In the genomic region with DNA sequence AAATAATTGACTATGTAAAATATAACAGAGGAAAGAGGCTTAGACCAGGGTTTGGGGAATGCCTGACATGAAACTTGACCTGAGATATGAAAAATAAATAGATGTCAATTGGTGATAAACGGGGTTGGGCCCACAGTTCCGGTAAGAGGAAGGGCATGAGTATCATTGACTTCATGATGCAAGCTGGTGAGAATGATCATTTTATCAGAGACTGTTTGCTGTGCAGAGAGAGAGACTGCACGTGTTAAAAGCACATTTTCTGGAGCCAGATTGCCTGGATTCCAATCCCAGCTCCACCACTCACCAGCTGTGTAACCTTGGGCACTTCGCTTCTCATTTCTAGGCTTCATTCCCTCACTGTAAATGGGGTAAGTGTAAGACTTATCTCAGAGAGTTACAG, we compare ENCODE assay signal across 23 cellular contexts.
DNase-seq lines count a peak whose midpoint lies in the region; ATAC-seq, FAIRE-seq and TF ChIP-seq lines count a peak whose summit lies in the region.
"Had no signal": no experiment of that assay in that cellular context is flagged by ENCODE, and none has a peak within 500 bp of the region (broad histone marks: within the 10 kb centered on the region; RNA-seq: fewer than 3 reads in every experiment).

No MANE protein-coding gene starts in this region.

- H3K36me3 ChIP-seq in endothelial cell of umbilical vein (ENCODE audit: control insufficient read depth in 2 of 2, extremely low read depth in 1 of 2, insufficient read depth in 2 of 2, low read length in 2 of 2) = no peaks in the 10 kb centered on the region
- H3K36me3 ChIP-seq: esophagus squamous epithelium, heart right ventricle, left ventricle myocardium inferior, neural progenitor cell, SJCRH30, thoracic aorta had no signal

- H3K79me2 ChIP-seq in endothelial cell of umbilical vein (ENCODE audit: control insufficient read depth, insufficient read depth, low read length) = no peaks in the 10 kb centered on the region

- peak overlapping the region; percentile 90 for H2AFZ ChIP-seq in endothelial cell of umbilical vein (ENCODE audit: low read depth, low read length)
- H2AFZ ChIP-seq: neural progenitor cell had no signal

- TF ChIP-seq CTCF in endothelial cell of umbilical vein (IDR thresholded peaks at IDR 0.05; ENCODE audit: extremely low read depth in 1 of 2, insufficient read depth in 1 of 2, low read depth in 1 of 2, low read length in 2 of 2) = no peak

- BruUV-seq in endothelial cell of umbilical vein (replicated peaks; lab: Mats Ljungman, UMichigan) = no TSS peak

- H3K4me3 ChIP-seq in endothelial cell of umbilical vein (replicated peaks in 1 of 3; ENCODE audit: insufficient read depth in 1 of 3, low read depth in 1 of 3, low read length in 3 of 3) = no peak overlapping the region
- H3K4me3 ChIP-seq: esophagus squamous epithelium, heart right ventricle, left ventricle myocardium inferior, mucosa of descending colon, neural progenitor cell, SJCRH30, skin epidermis, thoracic aorta had no signal

- no peaks in the 10 kb centered on the region for H3K27me3 ChIP-seq in endothelial cell of umbilical vein (ENCODE audit: control insufficient read depth in 2 of 2, insufficient read depth in 2 of 2, low read length in 2 of 2)
- H3K27me3 ChIP-seq: esophagus squamous epithelium, heart right ventricle, neural progenitor cell, SJCRH30 had no signal

- dilution Hi-C loops in endothelial cell of umbilical vein (cut with MboI; ENCODE audit: extremely low pct_ligation_motif_present, low sequenced_read_pairs) = no loop called here

- CTCF ChIA-PET in endothelial cell of umbilical vein (lab: Charles Lee) = interaction anchor here (0.6 to 1.1 kb wide), 3 partner anchors 19 to 40 kb away, joined by 3 read pairs; no protein-coding TSS in a partner anchor

- H3K27ac ChIP-seq in endothelial cell of umbilical vein (ENCODE audit: insufficient read depth, low read depth, low read length) = no peak overlapping the region
- H3K27ac ChIP-seq: esophagus squamous epithelium, heart right ventricle, left ventricle myocardium inferior, neural progenitor cell, SJCRH30, skin epidermis, thoracic aorta had no signal

- H3K4me2 ChIP-seq in endothelial cell of umbilical vein (ENCODE audit: insufficient read depth, low read length) = peak overlapping the region; percentile 29
- H3K4me2 ChIP-seq: neural progenitor cell had no signal

- FAIRE-seq in endothelial cell of umbilical vein (lab: Jason Lieb, UNC) = peak; percentile 15

- no peak for TF ChIP-seq POLR2A in endothelial cell of umbilical vein (IDR thresholded peaks at IDR 0.05; ENCODE audit: low read depth, low read length)

- intact Hi-C loops in endothelial cell of umbilical vein (cut with micrococcal nuclease) = no loop called here

- peak; percentile 63 for DNase-seq in EH (ENCODE audit: low read depth)
- peak; percentile 15 for DNase-seq in M059J (ENCODE audit: low read depth)
- peak; percentile 60 for DNase-seq in endothelial cell of umbilical vein (ENCODE audit: low read depth, low spot score)
- DNase-seq in mucosa of gallbladder (ENCODE audit: low spot score) = peak; percentile 16
- no peak for DNase-seq in activated gamma-delta T cell (lab: John Stamatoyannopoulos, UW)
- no peak for DNase-seq in DMS53 (lab: John Stamatoyannopoulos, UW)
- DNase-seq: activated CD4-positive, alpha-beta T cell treated with anti-CD3 and anti-CD28 coated beads, Interleukin-2, amount 50 U/mL, for 48 hours; activated effector memory CD4-positive, alpha-beta T cell treated with anti-CD3 and anti-CD28 coated beads, Interleukin-2, amount 50 U/mL, for 16 hours; esophagus squamous epithelium; heart right ventricle; left ventricle myocardium inferior; mucosa of descending colon; NCI-H1694 treated with DMSO at 0.1 percent for 48 hours; NCI-H774; SJCRH30; stimulated activated CD4-positive, alpha-beta T cell treated with anti-CD3 and anti-CD28 coated beads, Interleukin-2, amount 100 ng/mL, for 24 hours; stimulated activated naive B cell treated with anti-CD40 and anti-IgM and Interleukin-4, amounts not matched to agents 10 μg/mL and 1 μg/mL and 100 μg/mL, for 72 hours; T-helper 2 cell had no signal

- ATAC-seq in HG02759 (IDR thresholded peaks at IDR 0.05; ENCODE audit: unreplicated experiment) (no peak), GM21717 (IDR thresholded peaks at IDR 0.05; ENCODE audit: unreplicated experiment) (no peak)
- ATAC-seq: heart right ventricle; mucosa of descending colon; stimulated activated naive B cell treated with anti-CD40 and anti-IgM and Interleukin-4, amounts not matched to agents 10 μg/mL and 1 μg/mL and 100 μg/mL, for 72 hours had no signal

- peaks cover 10% of the 10 kb centered on the region for H3K4me1 ChIP-seq in endothelial cell of umbilical vein (ENCODE audit: control insufficient read depth, extremely low read depth, insufficient read depth, low read length)
- H3K4me1 ChIP-seq: esophagus squamous epithelium, left ventricle myocardium inferior, neural progenitor cell, SJCRH30 had no signal

- no peaks in the 10 kb centered on the region for H3K9me1 ChIP-seq in endothelial cell of umbilical vein (replicated peaks; ENCODE audit: control insufficient read depth, extremely low read depth, insufficient read depth, low read length)

- no peaks in the 10 kb centered on the region for H4K20me1 ChIP-seq in endothelial cell of umbilical vein (replicated peaks; ENCODE audit: control insufficient read depth, extremely low read depth, insufficient read depth, low read length)

- H3K9ac ChIP-seq in endothelial cell of umbilical vein (replicated peaks; ENCODE audit: extremely low read depth, insufficient read depth, low read length) = no peak overlapping the region
- H3K9ac ChIP-seq: neural progenitor cell had no signal

- no peaks in the 10 kb centered on the region for H3K9me3 ChIP-seq in endothelial cell of umbilical vein (replicated peaks; ENCODE audit: control insufficient read depth, insufficient read depth, low read length)
- H3K9me3 ChIP-seq: esophagus squamous epithelium, mucosa of descending colon, SJCRH30, thoracic aorta had no signal

- POLR2A ChIA-PET in endothelial cell of umbilical vein (lab: Charles Lee) = no interaction called here

TF ChIP-seq in endothelial cell of umbilical vein, 7 proteins besides CTCF, POLR2A, EP300 and RAD21:
- no peak for TF ChIP-seq MYC (IDR thresholded peaks at IDR 0.05; ENCODE audit: low read depth, low read length)
- TF ChIP-seq EZH2 (IDR thresholded peaks at IDR 0.05; ENCODE audit: borderline replicate concordance, low read depth, low read length, severe bottlenecking) = no peak
- no peak for TF ChIP-seq FOS (IDR thresholded peaks at IDR 0.05; ENCODE audit: borderline replicate concordance, insufficient read depth, low read length)
- no peak for TF ChIP-seq JUN (IDR thresholded peaks at IDR 0.05; ENCODE audit: borderline replicate concordance, insufficient read depth, insufficient read length, low read depth)
- TF ChIP-seq POLR2AphosphoS5 (IDR thresholded peaks at IDR 0.05; ENCODE audit: insufficient read depth, low read depth, low read length) = no peak
- TF ChIP-seq GATA2 (IDR thresholded peaks at IDR 0.05; ENCODE audit: insufficient read depth, insufficient read length, low read depth, low read length) = peak; percentile 89
- TF ChIP-seq MAX (IDR thresholded peaks at IDR 0.05; ENCODE audit: insufficient read depth, insufficient read length) = peak; percentile 5
TF ChIP-seq in endothelial cell of umbilical vein: peak in this region for 2.

Comparison
In these comparisons a context has a peak if more than half of its experiments do, and no peak if none do; other contexts are left out.
1. DNase-seq: peak in EH (single experiment), M059J (single experiment), endothelial cell of umbilical vein (single experiment) and mucosa of gallbladder (single experiment); none in activated gamma-delta T cell (single experiment) and DMS53 (single experiment).